1 cellular context compared by ENCODE assay signal in the genomic region with DNA sequence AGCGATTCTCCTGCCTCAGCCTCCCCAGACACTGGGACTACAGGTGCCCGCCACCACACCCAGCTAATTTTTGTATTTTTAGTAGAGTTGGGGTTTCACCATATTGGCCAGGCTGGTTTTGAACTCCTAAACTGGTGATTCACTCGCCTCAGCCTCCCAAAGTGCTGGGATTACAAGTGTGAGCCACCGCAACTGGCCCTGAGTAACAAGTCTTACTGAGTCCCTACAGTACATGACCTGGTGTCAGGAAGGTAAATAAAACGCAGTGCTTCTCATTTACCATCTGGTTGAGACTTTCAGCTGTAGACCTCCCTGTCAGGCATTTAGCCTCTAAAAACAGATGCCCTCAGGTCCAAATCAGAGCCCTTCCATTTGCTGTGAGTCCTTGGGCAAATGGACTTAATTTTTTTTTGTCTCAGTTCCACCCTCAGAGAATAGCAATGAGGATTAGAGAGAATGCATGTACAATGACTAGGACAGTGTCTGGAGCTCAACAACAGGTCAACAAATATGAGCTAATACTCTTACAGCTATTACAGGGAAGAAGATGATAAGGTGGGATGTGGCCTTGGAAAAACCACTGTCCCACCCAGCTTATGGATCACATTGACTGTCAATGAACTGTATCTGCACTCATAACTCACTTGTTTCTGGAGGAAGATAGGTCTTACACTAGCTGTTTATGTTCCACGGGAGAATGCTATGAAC.
TF ChIP-seq lines count a peak whose summit lies in the region.

No MANE protein-coding gene starts in this region.

TF ChIP-seq in IMR-90, 13 proteins besides CTCF, POLR2A, EP300 and RAD21:
- TF ChIP-seq MAZ (IDR thresholded peaks at IDR 0.05; ENCODE audit: borderline replicate concordance, low read depth, low read length), result no peak
- TF ChIP-seq CEBPB (IDR thresholded peaks at IDR 0.05; ENCODE audit: low read depth, low read length), result no peak
- TF ChIP-seq RFX5 (IDR thresholded peaks at IDR 0.05; ENCODE audit: low read depth, low read length), result no peak
- no peak for TF ChIP-seq BHLHE40 (IDR thresholded peaks at IDR 0.05; ENCODE audit: low read depth, low read length)
- no peak for TF ChIP-seq MAFK (IDR thresholded peaks at IDR 0.05; ENCODE audit: low read depth, low read length)
- no peak for TF ChIP-seq FOS (IDR thresholded peaks at IDR 0.05; ENCODE audit: low read depth, low read length)
- no peak for TF ChIP-seq MXI1 (IDR thresholded peaks at IDR 0.05; ENCODE audit: borderline replicate concordance, low read depth, low read length)
- no peak for TF ChIP-seq NFE2L2 (IDR thresholded peaks at IDR 0.05; ENCODE audit: low read depth, low read length)
- TF ChIP-seq, protein P1, sequence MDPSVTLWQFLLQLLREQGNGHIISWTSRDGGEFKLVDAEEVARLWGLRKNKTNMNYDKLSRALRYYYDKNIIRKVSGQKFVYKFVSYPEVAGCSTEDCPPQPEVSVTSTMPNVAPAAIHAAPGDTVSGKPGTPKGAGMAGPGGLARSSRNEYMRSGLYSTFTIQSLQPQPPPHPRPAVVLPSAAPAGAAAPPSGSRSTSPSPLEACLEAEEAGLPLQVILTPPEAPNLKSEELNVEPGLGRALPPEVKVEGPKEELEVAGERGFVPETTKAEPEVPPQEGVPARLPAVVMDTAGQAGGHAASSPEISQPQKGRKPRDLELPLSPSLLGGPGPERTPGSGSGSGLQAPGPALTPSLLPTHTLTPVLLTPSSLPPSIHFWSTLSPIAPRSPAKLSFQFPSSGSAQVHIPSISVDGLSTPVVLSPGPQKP (IDR thresholded peaks at IDR 0.05; ENCODE audit: borderline replicate concordance, low read depth, low read length), result no peak
TF ChIP-seq in IMR-90: peak in this region for 0.
